In the genomic region with DNA sequence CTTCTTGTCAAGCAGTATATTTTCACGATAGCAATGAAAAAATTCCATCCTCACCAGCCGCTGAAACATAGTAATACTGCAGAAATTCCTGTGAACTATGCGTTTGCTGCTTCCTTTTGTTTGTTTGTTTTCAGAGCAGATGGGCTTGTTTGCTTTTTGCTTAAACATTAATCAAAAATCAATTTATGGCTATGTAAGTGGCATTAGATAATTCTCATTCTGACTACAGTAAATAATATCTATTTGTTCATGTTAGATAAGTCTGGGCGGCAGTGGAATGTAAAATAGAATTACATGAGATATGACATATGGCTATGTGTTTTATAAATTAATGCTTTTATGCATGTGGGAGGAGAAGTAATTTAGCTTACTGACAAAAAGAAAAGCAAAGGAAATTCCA, we compare ENCODE assay signal across 1 cellular context.
TF ChIP-seq lines count a peak whose summit lies in the region.

No MANE protein-coding gene starts in this region.

TF ChIP-seq in HepG2, 621 proteins besides CTCF, POLR2A, EP300 and RAD21 (continued from another document and continues in another):
- TF ChIP-seq, protein P1, sequence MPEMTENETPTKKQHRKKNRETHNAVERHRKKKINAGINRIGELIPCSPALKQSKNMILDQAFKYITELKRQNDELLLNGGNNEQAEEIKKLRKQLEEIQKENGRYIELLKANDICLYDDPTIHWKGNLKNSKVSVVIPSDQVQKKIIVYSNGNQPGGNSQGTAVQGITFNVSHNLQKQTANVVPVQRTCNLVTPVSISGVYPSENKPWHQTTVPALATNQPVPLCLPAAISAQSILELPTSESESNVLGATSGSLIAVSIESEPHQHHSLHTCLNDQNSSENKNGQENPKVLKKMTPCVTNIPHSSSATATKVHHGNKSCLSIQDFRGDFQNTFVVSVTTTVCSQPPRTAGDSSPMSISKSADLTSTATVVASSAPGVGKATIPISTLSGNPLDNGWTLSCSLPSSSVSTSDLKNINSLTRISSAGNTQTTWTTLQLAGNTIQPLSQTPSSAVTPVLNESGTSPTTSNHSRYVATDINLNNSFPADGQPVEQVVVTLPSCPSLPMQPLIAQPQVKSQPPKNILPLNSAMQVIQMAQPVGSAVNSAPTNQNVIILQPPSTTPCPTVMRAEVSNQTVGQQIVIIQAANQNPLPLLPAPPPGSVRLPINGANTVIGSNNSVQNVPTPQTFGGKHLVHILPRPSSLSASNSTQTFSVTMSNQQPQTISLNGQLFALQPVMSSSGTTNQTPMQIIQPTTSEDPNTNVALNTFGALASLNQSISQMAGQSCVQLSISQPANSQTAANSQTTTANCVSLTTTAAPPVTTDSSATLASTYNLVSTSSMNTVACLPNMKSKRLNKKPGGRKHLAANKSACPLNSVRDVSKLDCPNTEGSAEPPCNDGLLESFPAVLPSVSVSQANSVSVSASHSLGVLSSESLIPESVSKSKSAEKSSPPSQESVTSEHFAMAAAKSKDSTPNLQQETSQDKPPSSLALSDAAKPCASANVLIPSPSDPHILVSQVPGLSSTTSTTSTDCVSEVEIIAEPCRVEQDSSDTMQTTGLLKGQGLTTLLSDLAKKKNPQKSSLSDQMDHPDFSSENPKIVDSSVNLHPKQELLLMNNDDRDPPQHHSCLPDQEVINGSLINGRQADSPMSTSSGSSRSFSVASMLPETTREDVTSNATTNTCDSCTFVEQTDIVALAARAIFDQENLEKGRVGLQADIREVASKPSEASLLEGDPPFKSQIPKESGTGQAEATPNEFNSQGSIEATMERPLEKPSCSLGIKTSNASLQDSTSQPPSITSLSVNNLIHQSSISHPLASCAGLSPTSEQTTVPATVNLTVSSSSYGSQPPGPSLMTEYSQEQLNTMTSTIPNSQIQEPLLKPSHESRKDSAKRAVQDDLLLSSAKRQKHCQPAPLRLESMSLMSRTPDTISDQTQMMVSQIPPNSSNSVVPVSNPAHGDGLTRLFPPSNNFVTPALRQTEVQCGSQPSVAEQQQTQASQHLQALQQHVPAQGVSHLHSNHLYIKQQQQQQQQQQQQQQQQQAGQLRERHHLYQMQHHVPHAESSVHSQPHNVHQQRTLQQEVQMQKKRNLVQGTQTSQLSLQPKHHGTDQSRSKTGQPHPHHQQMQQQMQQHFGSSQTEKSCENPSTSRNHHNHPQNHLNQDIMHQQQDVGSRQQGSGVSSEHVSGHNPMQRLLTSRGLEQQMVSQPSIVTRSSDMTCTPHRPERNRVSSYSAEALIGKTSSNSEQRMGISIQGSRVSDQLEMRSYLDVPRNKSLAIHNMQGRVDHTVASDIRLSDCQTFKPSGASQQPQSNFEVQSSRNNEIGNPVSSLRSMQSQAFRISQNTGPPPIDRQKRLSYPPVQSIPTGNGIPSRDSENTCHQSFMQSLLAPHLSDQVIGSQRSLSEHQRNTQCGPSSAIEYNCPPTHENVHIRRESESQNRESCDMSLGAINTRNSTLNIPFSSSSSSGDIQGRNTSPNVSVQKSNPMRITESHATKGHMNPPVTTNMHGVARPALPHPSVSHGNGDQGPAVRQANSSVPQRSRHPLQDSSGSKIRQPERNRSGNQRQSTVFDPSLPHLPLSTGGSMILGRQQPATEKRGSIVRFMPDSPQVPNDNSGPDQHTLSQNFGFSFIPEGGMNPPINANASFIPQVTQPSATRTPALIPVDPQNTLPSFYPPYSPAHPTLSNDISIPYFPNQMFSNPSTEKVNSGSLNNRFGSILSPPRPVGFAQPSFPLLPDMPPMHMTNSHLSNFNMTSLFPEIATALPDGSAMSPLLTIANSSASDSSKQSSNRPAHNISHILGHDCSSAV (CRISPR knock-in tag; IDR thresholded peaks at IDR 0.05; ENCODE audit: borderline replicate concordance): no peak
- no peak for TF ChIP-seq RFXANK (CRISPR knock-in tag; IDR thresholded peaks at IDR 0.05)
- no peak for TF ChIP-seq NR1H2 (CRISPR knock-in tag; IDR thresholded peaks at IDR 0.05; ENCODE audit: borderline replicate concordance, low read depth)
- peak; percentile 66; the same call in 1 of the 2 replicates for TF ChIP-seq TGIF2 (CRISPR knock-in tag; IDR thresholded peaks at IDR 0.05)
- no peak for TF ChIP-seq GLMP (CRISPR knock-in tag; IDR thresholded peaks at IDR 0.05; ENCODE audit: borderline replicate concordance)
- TF ChIP-seq, protein P2, sequence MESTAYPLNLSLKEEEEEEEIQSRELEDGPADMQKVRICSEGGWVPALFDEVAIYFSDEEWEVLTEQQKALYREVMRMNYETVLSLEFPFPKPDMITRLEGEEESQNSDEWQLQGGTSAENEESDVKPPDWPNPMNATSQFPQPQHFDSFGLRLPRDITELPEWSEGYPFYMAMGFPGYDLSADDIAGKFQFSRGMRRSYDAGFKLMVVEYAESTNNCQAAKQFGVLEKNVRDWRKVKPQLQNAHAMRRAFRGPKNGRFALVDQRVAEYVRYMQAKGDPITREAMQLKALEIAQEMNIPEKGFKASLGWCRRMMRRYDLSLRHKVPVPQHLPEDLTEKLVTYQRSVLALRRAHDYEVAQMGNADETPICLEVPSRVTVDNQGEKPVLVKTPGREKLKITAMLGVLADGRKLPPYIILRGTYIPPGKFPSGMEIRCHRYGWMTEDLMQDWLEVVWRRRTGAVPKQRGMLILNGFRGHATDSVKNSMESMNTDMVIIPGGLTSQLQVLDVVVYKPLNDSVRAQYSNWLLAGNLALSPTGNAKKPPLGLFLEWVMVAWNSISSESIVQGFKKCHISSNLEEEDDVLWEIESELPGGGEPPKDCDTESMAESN (CRISPR knock-in tag; conservative IDR thresholded peaks at IDR 0.05): no peak
- no peak for TF ChIP-seq ZNF276 (CRISPR knock-in tag; IDR thresholded peaks at IDR 0.05; ENCODE audit: low read depth)
- TF ChIP-seq ZNF383 (CRISPR knock-in tag; IDR thresholded peaks at IDR 0.05; ENCODE audit: borderline replicate concordance): no peak
- TF ChIP-seq ATF6 (CRISPR knock-in tag; conservative IDR thresholded peaks at IDR 0.05): no peak
- no peak for TF ChIP-seq NFKBIZ (CRISPR knock-in tag; IDR thresholded peaks at IDR 0.05)
- TF ChIP-seq ZNF563 (CRISPR knock-in tag; IDR thresholded peaks at IDR 0.05): no peak
- no peak for TF ChIP-seq ZFP1 (CRISPR knock-in tag; IDR thresholded peaks at IDR 0.05)
- TF ChIP-seq TOPORS (CRISPR knock-in tag; IDR thresholded peaks at IDR 0.05): no peak
- TF ChIP-seq ZSCAN25 (CRISPR knock-in tag; IDR thresholded peaks at IDR 0.05): no peak
- TF ChIP-seq PRPF4 (IDR thresholded peaks at IDR 0.05; ENCODE audit: low read depth, low read length, poor library complexity, severe bottlenecking): no peak
- no peak for TF ChIP-seq ZNF296 (CRISPR knock-in tag; conservative IDR thresholded peaks at IDR 0.05)
- TF ChIP-seq AHR (CRISPR knock-in tag; IDR thresholded peaks at IDR 0.05): no peak
- no peak for TF ChIP-seq HNRNPL (IDR thresholded peaks at IDR 0.05; ENCODE audit: low read depth, low read length)
- TF ChIP-seq IRF2 (CRISPR knock-in tag; IDR thresholded peaks at IDR 0.05): peak; percentile 42; the same call in 1 of the 2 replicates
- TF ChIP-seq SSRP1 (CRISPR knock-in tag; IDR thresholded peaks at IDR 0.05): no peak
- no peak for TF ChIP-seq MYC (CRISPR knock-in tag; IDR thresholded peaks at IDR 0.05; ENCODE audit: borderline replicate concordance)
- TF ChIP-seq SRSF1 (optimal IDR thresholded peaks at IDR 0.05; ENCODE audit: low read depth, low read length): no peak
- TF ChIP-seq, protein P3, sequence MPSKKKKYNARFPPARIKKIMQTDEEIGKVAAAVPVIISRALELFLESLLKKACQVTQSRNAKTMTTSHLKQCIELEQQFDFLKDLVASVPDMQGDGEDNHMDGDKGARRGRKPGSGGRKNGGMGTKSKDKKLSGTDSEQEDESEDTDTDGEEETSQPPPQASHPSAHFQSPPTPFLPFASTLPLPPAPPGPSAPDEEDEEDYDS (CRISPR knock-in tag; IDR thresholded peaks at IDR 0.05): no peak
- no peak; the same call in 1 of the 2 replicates for TF ChIP-seq SMC3 (IDR thresholded peaks at IDR 0.05; ENCODE audit: low read length)
- no peak for TF ChIP-seq PAWR (CRISPR knock-in tag; IDR thresholded peaks at IDR 0.05; ENCODE audit: borderline replicate concordance)
- TF ChIP-seq, protein P4, sequence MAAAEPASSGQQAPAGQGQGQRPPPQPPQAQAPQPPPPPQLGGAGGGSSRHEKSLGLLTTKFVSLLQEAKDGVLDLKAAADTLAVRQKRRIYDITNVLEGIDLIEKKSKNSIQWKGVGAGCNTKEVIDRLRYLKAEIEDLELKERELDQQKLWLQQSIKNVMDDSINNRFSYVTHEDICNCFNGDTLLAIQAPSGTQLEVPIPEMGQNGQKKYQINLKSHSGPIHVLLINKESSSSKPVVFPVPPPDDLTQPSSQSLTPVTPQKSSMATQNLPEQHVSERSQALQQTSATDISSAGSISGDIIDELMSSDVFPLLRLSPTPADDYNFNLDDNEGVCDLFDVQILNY (CRISPR knock-in tag; conservative IDR thresholded peaks at IDR 0.05): no peak
- no peak for TF ChIP-seq ZNF317 (CRISPR knock-in tag; IDR thresholded peaks at IDR 0.05)
- TF ChIP-seq NONO (IDR thresholded peaks at IDR 0.05): no peak
- no peak for TF ChIP-seq NONO (CRISPR knock-in tag; conservative IDR thresholded peaks at IDR 0.05)
- TF ChIP-seq ZNF703 (CRISPR knock-in tag; IDR thresholded peaks at IDR 0.05; ENCODE audit: borderline replicate concordance): no peak
- TF ChIP-seq SKIL (CRISPR knock-in tag; IDR thresholded peaks at IDR 0.05; ENCODE audit: borderline replicate concordance): peak; percentile 23; the same call in 1 of the 2 replicates
- TF ChIP-seq ZNF589 (CRISPR knock-in tag; conservative IDR thresholded peaks at IDR 0.05): no peak
- no peak for TF ChIP-seq ZNF451 (CRISPR knock-in tag; IDR thresholded peaks at IDR 0.05)
- TF ChIP-seq, protein P5, sequence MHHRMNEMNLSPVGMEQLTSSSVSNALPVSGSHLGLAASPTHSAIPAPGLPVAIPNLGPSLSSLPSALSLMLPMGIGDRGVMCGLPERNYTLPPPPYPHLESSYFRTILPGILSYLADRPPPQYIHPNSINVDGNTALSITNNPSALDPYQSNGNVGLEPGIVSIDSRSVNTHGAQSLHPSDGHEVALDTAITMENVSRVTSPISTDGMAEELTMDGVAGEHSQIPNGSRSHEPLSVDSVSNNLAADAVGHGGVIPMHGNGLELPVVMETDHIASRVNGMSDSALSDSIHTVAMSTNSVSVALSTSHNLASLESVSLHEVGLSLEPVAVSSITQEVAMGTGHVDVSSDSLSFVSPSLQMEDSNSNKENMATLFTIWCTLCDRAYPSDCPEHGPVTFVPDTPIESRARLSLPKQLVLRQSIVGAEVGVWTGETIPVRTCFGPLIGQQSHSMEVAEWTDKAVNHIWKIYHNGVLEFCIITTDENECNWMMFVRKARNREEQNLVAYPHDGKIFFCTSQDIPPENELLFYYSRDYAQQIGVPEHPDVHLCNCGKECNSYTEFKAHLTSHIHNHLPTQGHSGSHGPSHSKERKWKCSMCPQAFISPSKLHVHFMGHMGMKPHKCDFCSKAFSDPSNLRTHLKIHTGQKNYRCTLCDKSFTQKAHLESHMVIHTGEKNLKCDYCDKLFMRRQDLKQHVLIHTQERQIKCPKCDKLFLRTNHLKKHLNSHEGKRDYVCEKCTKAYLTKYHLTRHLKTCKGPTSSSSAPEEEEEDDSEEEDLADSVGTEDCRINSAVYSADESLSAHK (CRISPR knock-in tag; IDR thresholded peaks at IDR 0.05; ENCODE audit: borderline replicate concordance): no peak
- peak; percentile 37; the same call in 1 of the 2 replicates for TF ChIP-seq BHLHE40 (IDR thresholded peaks at IDR 0.05; ENCODE audit: low read length)
- TF ChIP-seq NFE2L1 (CRISPR knock-in tag; IDR thresholded peaks at IDR 0.05; ENCODE audit: borderline replicate concordance): no peak
- TF ChIP-seq NPAS2 (CRISPR knock-in tag; IDR thresholded peaks at IDR 0.05; ENCODE audit: borderline replicate concordance): no peak
- TF ChIP-seq HOXA7 (CRISPR knock-in tag; IDR thresholded peaks at IDR 0.05): no peak
- TF ChIP-seq MAFF (IDR thresholded peaks at IDR 0.05; ENCODE audit: low read depth, low read length): no peak
- no peak for TF ChIP-seq ZNF382 (CRISPR knock-in tag; IDR thresholded peaks at IDR 0.05; ENCODE audit: borderline replicate concordance)
